In genomic region chr16:69894675-69895074, GRCh38 we compare ENCODE assay signal across 1 cellular context.
TF ChIP-seq lines count a peak whose summit lies in the region.

No MANE protein-coding gene starts in this region.

TF ChIP-seq in GM23338, 12 proteins besides CTCF, POLR2A, EP300 and RAD21 (continued from another document):
- TF ChIP-seq ZNF462 (CRISPR knock-in tag; IDR thresholded peaks at IDR 0.05): no peak
- TF ChIP-seq POLR2AphosphoS5 (IDR thresholded peaks at IDR 0.05; ENCODE audit: low read depth): no peak
